ENCODE assay signal across 12 cellular contexts in genomic region chr11:19394525-19395016, GRCh38.
DNase-seq lines count a peak whose midpoint lies in the region; ATAC-seq, FAIRE-seq and TF ChIP-seq lines count a peak whose summit lies in the region.
"Had no signal": no experiment of that assay in that cellular context is flagged by ENCODE, and none has a peak within 500 bp of the region (broad histone marks: within the 10 kb centered on the region; RNA-seq: fewer than 3 reads in every experiment).

No MANE protein-coding gene starts in this region.

- TF ChIP-seq POLR2A in HepG2 (IDR thresholded peaks at IDR 0.05; ENCODE audit: insufficient read depth in 1 of 2, low read depth in 2 of 2, low read length in 2 of 2), result no peak

- 83 to 91% methylated on average over 5 of the region's 5 CpGs for WGBS in GM23248 (ENCODE audit: low coverage in 1 of 2, low lambda C conversion rate in 2 of 2, missing lambda C conversion rate in 2 of 2), 2 experiments
- 27% methylated on average over 5 of the region's 5 CpGs for WGBS in HepG2 (ENCODE audit: low lambda C conversion rate)
- WGBS in aorta, 2 donors, result 91 to 95% methylated on average over 5 of the region's 5 CpGs

- no peaks in the 10 kb centered on the region for H4K20me1 ChIP-seq in GM23248 (ENCODE audit: insufficient read depth)
- H4K20me1 ChIP-seq in HepG2 (ENCODE audit: insufficient read depth, low read length), result no peaks in the 10 kb centered on the region

- no peak overlapping the region for H3K9ac ChIP-seq in GM23248
- no peak overlapping the region for H3K9ac ChIP-seq in HepG2 (ENCODE audit: insufficient read depth, low read depth, low read length)

- H2AFZ ChIP-seq in ACC112 (ENCODE audit: low read length, unreplicated experiment) (no peak overlapping the region), GM23248 (no peak overlapping the region), HepG2 (ENCODE audit: low read length) (no peak overlapping the region)

- DNase-seq in GM23248, result no peak
- no peak for DNase-seq in HepG2 (ENCODE audit: low spot score)
- no peak for DNase-seq in aorta
- DNase-seq in NCI-H2081 (lab: John Stamatoyannopoulos, UW), result no peak
- DNase-seq in DMS53 treated with DMSO at 0.1 percent for 48 hours (lab: John Stamatoyannopoulos, UW; ENCODE audit: unreplicated experiment), result no peak
- DNase-seq: AML-193, retina had no signal

- H3K4me3 ChIP-seq in ACC112 (ENCODE audit: low read depth, low read length) (no peak overlapping the region), GM23248 (no peak overlapping the region), HepG2 (replicated peaks in 1 of 3; ENCODE audit: insufficient read depth in 1 of 3, low read depth in 2 of 3, low read length in 3 of 3) (no peak overlapping the region), aorta (ENCODE audit: low read length in 2 of 2) (no peak overlapping the region)
- H3K4me3 ChIP-seq: lung, SJSA1 had no signal

- CTCF ChIA-PET in HepG2 (lab: Yijun Ruan, JAX; ENCODE audit: low intra/inter-chr PET ratio, low total read pairs), result no interaction called here

- H3K79me2 ChIP-seq in ACC112 (ENCODE audit: control insufficient read depth, insufficient read depth, low read length, unreplicated experiment) (peaks cover 71% of the 10 kb centered on the region), GM23248 (ENCODE audit: insufficient read depth) (no peaks in the 10 kb centered on the region), HepG2 (ENCODE audit: insufficient read depth, low read length) (no peaks in the 10 kb centered on the region)

- H3K9me2 ChIP-seq in GM23248 (ENCODE audit: insufficient read depth), result no peaks in the 10 kb centered on the region

- FAIRE-seq in HepG2 (lab: Jason Lieb, UNC), result no peak

- H3K27ac ChIP-seq in ACC112 (ENCODE audit: low read depth, low read length) (peak overlapping the region; percentile 57), GM23248 (peak overlapping the region; percentile 7; the same call in 1 of the 2 replicates), HepG2 (ENCODE audit: extremely low read length, insufficient read depth, low read length) (no peak overlapping the region), aorta (ENCODE audit: low read depth in 1 of 2, low read length in 2 of 2) (no peak overlapping the region)
- H3K27ac ChIP-seq: SJSA1 had no signal

- peaks cover 19% of the 10 kb centered on the region for H3F3A ChIP-seq in GM23248 (ENCODE audit: insufficient read depth)

- TF ChIP-seq EP300 in HepG2 (IDR thresholded peaks at IDR 0.05; ENCODE audit: low read depth in 2 of 2, low read length in 2 of 2), result no peak
- TF ChIP-seq EP300 in HepG2 (CRISPR knock-in tag; IDR thresholded peaks at IDR 0.05; ENCODE audit: borderline replicate concordance), result no peak

- no peak for TF ChIP-seq CTCF in HepG2 (CRISPR knock-in tag; IDR thresholded peaks at IDR 0.05)

- POLR2A ChIA-PET in HepG2 (lab: Yijun Ruan, JAX), result no interaction called here

- TF ChIP-seq RAD21 in HepG2 (CRISPR knock-in tag; IDR thresholded peaks at IDR 0.05), result no peak

- intact Hi-C loops in HepG2 (cut with micrococcal nuclease; ENCODE audit: unreplicated experiment), result no loop called here
- intact Hi-C loops in aorta (cut with DNase I), result no loop called here

- no peaks in the 10 kb centered on the region for H3K36me3 ChIP-seq in ACC112 (ENCODE audit: insufficient read depth, low read length)
- H3K36me3 ChIP-seq in GM23248 (ENCODE audit: low read depth), result no peaks in the 10 kb centered on the region
- H3K36me3 ChIP-seq in HepG2 (replicated peaks in 1 of 2; ENCODE audit: control insufficient read depth in 1 of 2, insufficient read depth in 2 of 2, low read length in 2 of 2), result no peaks in the 10 kb centered on the region
- H3K36me3 ChIP-seq in aorta (ENCODE audit: control insufficient read depth in 1 of 2, insufficient read depth in 2 of 2, low read length in 1 of 2), result no peaks in the 10 kb centered on the region
- H3K36me3 ChIP-seq: SJSA1 had no signal

- H3K9me3 ChIP-seq in GM23248 (ENCODE audit: low read depth) (no peaks in the 10 kb centered on the region), HepG2 (ENCODE audit: low read length) (no peaks in the 10 kb centered on the region), aorta (ENCODE audit: control insufficient read depth, low read length) (no peaks in the 10 kb centered on the region)
- H3K9me3 ChIP-seq: SJSA1 had no signal

- H3K4me2 ChIP-seq in GM23248 (ENCODE audit: unreplicated experiment), result no peak overlapping the region
- no peak overlapping the region for H3K4me2 ChIP-seq in HepG2 (ENCODE audit: low read depth, low read length)

- H3K27me3 ChIP-seq in ACC112 (ENCODE audit: insufficient read depth, low read length) (no peaks in the 10 kb centered on the region), GM23248 (replicated peaks; ENCODE audit: insufficient read depth) (no peaks in the 10 kb centered on the region), HepG2 (ENCODE audit: control insufficient read depth in 1 of 2, insufficient read depth in 2 of 2, low read length in 2 of 2) (peaks cover 0 to 3% of the 10 kb centered on the region in 2 experiments; a peak in 4 of 5 replicates), aorta (ENCODE audit: control insufficient read depth in 1 of 2, insufficient read depth in 2 of 2, low read length in 1 of 2) (no peaks in the 10 kb centered on the region)
- H3K27me3 ChIP-seq: SJSA1 had no signal

- no TSS peak for BruUV-seq in HepG2 (replicated peaks; lab: Mats Ljungman, UMichigan)

- in situ Hi-C loops in GM23248 (cut with MboI), result no loop called here
- in situ Hi-C loops in HepG2 (cut with HindIII; ENCODE audit: extremely low pct_ligation_motif_present, low pct_unique_long_range_greater_than_20kb), result no loop called here

- ATAC-seq in GM18870 (IDR thresholded peaks at IDR 0.05; ENCODE audit: unreplicated experiment) (peak; percentile 87), HG03439 (IDR thresholded peaks at IDR 0.05; ENCODE audit: unreplicated experiment) (peak; percentile 61), HepG2 (no peak), aorta (ENCODE audit: low FRiP score) (no peak)

- H3K4me1 ChIP-seq in ACC112 (ENCODE audit: control insufficient read depth, insufficient read depth, low read length, unreplicated experiment), result peaks cover 53% of the 10 kb centered on the region
- peaks cover 23% of the 10 kb centered on the region for H3K4me1 ChIP-seq in GM23248 (ENCODE audit: insufficient read depth)
- H3K4me1 ChIP-seq in HepG2 (ENCODE audit: insufficient read depth, low read length), result peaks cover 6% of the 10 kb centered on the region; the same call in 1 of the 2 replicates
- H3K4me1 ChIP-seq in aorta (ENCODE audit: control insufficient read depth in 1 of 2, insufficient read depth in 2 of 2, low read length in 2 of 2), result no peaks in the 10 kb centered on the region
- H3K4me1 ChIP-seq: SJSA1 had no signal

TF ChIP-seq in HepG2, 621 proteins besides CTCF, POLR2A, EP300 and RAD21 (continues in another document):
- TF ChIP-seq CREB1 (IDR thresholded peaks at IDR 0.05) (no peak), CREB1 (CRISPR knock-in tag; IDR thresholded peaks at IDR 0.05) (no peak), ZNF781 (CRISPR knock-in tag; IDR thresholded peaks at IDR 0.05; ENCODE audit: borderline replicate concordance, not compliant biosample characterization) (no peak), ZNF790 (CRISPR knock-in tag; IDR thresholded peaks at IDR 0.05; ENCODE audit: borderline replicate concordance) (no peak), PHB2 (IDR thresholded peaks at IDR 0.05; ENCODE audit: partially characterized antibody) (no peak), CSRNP2 (CRISPR knock-in tag; conservative IDR thresholded peaks at IDR 0.05; ENCODE audit: low read depth) (no peak), AGO2 (optimal IDR thresholded peaks at IDR 0.05; ENCODE audit: low read depth, low read length) (no peak)

Comparison
In these comparisons a context has a peak if more than half of its experiments do, and no peak if none do; other contexts are left out.
1. H3K27ac ChIP-seq: peak in ACC112 (single experiment) and GM23248 (single experiment); none in HepG2 (single experiment) and aorta (0 of 2).
2. ATAC-seq: peak in GM18870 (single experiment) and HG03439 (single experiment); none in HepG2 (single experiment) and aorta (single experiment).